Comparison of ENCODE assay signal across 2 cellular contexts in the genomic region with DNA sequence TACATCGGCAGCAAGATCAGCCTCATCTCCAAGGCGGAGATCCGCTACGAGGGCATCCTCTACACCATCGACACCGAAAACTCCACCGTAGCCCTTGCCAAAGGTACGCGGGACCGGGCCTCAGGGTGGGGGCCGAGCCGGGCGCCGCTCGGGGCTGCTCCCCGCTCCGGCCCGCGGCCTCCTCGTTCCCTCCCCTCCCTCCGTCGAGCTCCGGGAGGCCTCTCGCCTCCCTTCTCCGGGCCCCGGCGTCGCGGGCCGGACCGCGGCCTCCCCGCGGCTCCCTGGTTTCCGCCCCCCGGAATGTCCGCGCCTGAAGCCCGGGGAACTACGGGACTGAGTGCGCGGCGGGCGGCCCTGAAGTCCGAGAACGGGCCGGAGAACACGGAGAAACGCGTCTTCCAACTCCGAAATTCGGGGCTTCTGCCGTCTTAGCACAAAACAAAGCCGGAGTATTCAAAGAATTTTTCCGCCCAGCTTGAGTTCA.
A peak's percentile ranks its signal among the peaks of the same experiment; 100 is the strongest.
TF ChIP-seq lines count a peak whose summit lies in the region.

No MANE protein-coding gene starts in this region.

TF ChIP-seq in HEK293, 187 proteins besides CTCF, POLR2A, EP300 and RAD21 (continued from another document):
- TF ChIP-seq, protein P1, sequence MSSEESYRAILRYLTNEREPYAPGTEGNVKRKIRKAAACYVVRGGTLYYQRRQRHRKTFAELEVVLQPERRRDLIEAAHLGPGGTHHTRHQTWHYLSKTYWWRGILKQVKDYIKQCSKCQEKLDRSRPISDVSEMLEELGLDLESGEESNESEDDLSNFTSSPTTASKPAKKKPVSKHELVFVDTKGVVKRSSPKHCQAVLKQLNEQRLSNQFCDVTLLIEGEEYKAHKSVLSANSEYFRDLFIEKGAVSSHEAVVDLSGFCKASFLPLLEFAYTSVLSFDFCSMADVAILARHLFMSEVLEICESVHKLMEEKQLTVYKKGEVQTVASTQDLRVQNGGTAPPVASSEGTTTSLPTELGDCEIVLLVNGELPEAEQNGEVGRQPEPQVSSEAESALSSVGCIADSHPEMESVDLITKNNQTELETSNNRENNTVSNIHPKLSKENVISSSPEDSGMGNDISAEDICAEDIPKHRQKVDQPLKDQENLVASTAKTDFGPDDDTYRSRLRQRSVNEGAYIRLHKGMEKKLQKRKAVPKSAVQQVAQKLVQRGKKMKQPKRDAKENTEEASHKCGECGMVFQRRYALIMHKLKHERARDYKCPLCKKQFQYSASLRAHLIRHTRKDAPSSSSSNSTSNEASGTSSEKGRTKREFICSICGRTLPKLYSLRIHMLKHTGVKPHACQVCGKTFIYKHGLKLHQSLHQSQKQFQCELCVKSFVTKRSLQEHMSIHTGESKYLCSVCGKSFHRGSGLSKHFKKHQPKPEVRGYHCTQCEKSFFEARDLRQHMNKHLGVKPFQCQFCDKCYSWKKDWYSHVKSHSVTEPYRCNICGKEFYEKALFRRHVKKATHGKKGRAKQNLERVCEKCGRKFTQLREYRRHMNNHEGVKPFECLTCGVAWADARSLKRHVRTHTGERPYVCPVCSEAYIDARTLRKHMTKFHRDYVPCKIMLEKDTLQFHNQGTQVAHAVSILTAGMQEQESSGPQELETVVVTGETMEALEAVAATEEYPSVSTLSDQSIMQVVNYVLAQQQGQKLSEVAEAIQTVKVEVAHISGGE (tag by site-specific recombination; conservative IDR thresholded peaks at IDR 0.05; ENCODE audit: low read depth) = 0 out of 2 replicates have a peak, but pooled peaks have one; percentile 22
- TF ChIP-seq, protein P2, sequence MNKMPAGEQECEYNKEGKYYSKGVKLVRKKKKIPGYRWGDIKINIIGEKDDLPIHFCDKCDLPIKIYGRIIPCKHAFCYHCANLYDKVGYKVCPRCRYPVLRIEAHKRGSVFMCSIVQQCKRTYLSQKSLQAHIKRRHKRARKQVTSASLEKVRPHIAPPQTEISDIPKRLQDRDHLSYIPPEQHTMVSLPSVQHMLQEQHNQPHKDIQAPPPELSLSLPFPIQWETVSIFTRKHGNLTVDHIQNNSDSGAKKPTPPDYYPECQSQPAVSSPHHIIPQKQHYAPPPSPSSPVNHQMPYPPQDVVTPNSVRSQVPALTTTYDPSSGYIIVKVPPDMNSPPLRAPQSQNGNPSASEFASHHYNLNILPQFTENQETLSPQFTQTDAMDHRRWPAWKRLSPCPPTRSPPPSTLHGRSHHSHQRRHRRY (tag by site-specific recombination; IDR thresholded peaks at IDR 0.05) = peak; percentile 39; the same call in 1 of the 2 replicates
- TF ChIP-seq KLF9 (tag by site-specific recombination; IDR thresholded peaks at IDR 0.05; ENCODE audit: low read depth) (peak; percentile 45), KLF10 (tag by site-specific recombination; IDR thresholded peaks at IDR 0.05) (no peak), SP3 (tag by site-specific recombination; IDR thresholded peaks at IDR 0.05) (0 out of 2 replicates have a peak, but pooled peaks have one; percentile 0)
- TF ChIP-seq, protein P3, sequence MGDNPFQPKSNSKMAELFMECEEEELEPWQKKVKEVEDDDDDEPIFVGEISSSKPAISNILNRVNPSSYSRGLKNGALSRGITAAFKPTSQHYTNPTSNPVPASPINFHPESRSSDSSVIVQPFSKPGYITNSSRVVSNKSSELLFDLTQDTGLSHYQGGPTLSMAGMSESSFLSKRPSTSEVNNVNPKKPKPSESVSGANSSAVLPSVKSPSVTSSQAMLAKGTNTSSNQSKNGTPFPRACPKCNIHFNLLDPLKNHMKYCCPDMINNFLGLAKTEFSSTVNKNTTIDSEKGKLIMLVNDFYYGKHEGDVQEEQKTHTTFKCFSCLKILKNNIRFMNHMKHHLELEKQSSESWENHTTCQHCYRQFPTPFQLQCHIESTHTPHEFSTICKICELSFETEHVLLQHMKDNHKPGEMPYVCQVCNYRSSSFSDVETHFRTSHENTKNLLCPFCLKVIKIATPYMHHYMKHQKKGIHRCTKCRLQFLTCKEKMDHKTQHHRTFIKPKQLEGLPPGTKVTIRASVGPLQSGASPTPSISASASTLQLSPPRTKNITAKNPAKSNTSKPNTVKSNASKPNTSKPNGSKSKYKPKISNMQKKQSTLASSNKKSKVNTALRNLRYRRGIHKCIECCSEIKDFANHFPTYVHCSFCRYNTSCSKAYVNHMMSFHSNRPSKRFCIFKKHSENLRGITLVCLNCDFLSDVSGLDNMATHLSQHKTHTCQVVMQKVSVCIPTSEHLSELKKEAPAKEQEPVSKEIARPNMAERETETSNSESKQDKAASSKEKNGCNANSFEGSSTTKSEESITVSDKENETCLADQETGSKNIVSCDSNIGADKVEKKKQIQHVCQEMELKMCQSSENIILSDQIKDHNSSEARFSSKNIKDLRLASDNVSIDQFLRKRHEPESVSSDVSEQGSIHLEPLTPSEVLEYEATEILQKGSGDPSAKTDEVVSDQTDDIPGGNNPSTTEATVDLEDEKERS (tag by site-specific recombination; IDR thresholded peaks at IDR 0.05) = no peak

TF ChIP-seq in HepG2, 621 proteins besides CTCF, POLR2A, EP300 and RAD21 (continued from another document and continues in another):
- TF ChIP-seq, protein P4, sequence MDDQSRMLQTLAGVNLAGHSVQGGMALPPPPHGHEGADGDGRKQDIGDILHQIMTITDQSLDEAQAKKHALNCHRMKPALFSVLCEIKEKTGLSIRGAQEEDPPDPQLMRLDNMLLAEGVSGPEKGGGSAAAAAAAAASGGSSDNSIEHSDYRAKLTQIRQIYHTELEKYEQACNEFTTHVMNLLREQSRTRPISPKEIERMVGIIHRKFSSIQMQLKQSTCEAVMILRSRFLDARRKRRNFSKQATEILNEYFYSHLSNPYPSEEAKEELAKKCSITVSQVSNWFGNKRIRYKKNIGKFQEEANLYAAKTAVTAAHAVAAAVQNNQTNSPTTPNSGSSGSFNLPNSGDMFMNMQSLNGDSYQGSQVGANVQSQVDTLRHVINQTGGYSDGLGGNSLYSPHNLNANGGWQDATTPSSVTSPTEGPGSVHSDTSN (CRISPR knock-in tag; IDR thresholded peaks at IDR 0.05; ENCODE audit: borderline replicate concordance) = 0 out of 2 replicates have a peak, but pooled peaks have one; percentile 15
- TF ChIP-seq, protein P5, sequence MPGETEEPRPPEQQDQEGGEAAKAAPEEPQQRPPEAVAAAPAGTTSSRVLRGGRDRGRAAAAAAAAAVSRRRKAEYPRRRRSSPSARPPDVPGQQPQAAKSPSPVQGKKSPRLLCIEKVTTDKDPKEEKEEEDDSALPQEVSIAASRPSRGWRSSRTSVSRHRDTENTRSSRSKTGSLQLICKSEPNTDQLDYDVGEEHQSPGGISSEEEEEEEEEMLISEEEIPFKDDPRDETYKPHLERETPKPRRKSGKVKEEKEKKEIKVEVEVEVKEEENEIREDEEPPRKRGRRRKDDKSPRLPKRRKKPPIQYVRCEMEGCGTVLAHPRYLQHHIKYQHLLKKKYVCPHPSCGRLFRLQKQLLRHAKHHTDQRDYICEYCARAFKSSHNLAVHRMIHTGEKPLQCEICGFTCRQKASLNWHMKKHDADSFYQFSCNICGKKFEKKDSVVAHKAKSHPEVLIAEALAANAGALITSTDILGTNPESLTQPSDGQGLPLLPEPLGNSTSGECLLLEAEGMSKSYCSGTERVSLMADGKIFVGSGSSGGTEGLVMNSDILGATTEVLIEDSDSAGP (CRISPR knock-in tag; IDR thresholded peaks at IDR 0.05; ENCODE audit: borderline replicate concordance) = peak; percentile 28; the same call in 1 of the 2 replicates
- 0 out of 2 replicates have a peak, but pooled peaks have one; percentile 68 for TF ChIP-seq ZNF879 (CRISPR knock-in tag; IDR thresholded peaks at IDR 0.05)
- TF ChIP-seq, protein P6, sequence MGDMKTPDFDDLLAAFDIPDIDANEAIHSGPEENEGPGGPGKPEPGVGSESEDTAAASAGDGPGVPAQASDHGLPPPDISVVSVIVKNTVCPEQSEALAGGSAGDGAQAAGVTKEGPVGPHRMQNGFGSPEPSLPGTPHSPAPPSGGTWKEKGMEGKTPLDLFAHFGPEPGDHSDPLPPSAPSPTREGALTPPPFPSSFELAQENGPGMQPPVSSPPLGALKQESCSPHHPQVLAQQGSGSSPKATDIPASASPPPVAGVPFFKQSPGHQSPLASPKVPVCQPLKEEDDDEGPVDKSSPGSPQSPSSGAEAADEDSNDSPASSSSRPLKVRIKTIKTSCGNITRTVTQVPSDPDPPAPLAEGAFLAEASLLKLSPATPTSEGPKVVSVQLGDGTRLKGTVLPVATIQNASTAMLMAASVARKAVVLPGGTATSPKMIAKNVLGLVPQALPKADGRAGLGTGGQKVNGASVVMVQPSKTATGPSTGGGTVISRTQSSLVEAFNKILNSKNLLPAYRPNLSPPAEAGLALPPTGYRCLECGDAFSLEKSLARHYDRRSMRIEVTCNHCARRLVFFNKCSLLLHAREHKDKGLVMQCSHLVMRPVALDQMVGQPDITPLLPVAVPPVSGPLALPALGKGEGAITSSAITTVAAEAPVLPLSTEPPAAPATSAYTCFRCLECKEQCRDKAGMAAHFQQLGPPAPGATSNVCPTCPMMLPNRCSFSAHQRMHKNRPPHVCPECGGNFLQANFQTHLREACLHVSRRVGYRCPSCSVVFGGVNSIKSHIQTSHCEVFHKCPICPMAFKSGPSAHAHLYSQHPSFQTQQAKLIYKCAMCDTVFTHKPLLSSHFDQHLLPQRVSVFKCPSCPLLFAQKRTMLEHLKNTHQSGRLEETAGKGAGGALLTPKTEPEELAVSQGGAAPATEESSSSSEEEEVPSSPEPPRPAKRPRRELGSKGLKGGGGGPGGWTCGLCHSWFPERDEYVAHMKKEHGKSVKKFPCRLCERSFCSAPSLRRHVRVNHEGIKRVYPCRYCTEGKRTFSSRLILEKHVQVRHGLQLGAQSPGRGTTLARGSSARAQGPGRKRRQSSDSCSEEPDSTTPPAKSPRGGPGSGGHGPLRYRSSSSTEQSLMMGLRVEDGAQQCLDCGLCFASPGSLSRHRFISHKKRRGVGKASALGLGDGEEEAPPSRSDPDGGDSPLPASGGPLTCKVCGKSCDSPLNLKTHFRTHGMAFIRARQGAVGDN (CRISPR knock-in tag; IDR thresholded peaks at IDR 0.05) = peak; percentile 58; the same call in 1 of the 2 replicates
- peak; percentile 10; the same call in 1 of the 2 replicates for TF ChIP-seq HOXD1 (CRISPR knock-in tag; IDR thresholded peaks at IDR 0.05)
- TF ChIP-seq ZNF549 (CRISPR knock-in tag; IDR thresholded peaks at IDR 0.05) = 0 out of 2 replicates have a peak, but pooled peaks have one; percentile 11
- TF ChIP-seq, protein P7, sequence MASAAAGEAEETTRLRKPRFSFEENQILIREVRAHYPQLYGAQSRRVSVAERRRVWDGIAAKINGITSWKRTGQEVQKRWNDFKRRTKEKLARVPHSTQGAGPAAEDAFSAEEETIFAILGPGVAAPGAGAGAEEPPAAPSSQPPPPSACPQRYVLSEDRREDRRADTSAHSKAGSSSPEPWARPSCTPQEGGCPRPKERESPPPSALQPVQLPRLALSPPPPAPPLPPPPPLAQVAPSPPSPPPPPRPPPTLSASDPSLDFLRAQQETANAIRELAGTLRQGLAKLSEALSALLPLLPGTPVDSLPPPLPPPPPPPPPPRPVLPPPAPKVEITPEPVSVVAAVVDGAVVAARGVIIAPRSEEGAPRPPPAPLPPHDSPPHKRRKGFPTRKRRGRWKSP (CRISPR knock-in tag; IDR thresholded peaks at IDR 0.05) = no peak
- peak; percentile 13; the same call in 1 of the 2 replicates for TF ChIP-seq HES4 (CRISPR knock-in tag; IDR thresholded peaks at IDR 0.05; ENCODE audit: borderline replicate concordance)
- TF ChIP-seq ZNF674 (CRISPR knock-in tag; IDR thresholded peaks at IDR 0.05; ENCODE audit: low read depth) = 0 out of 2 replicates have a peak, but pooled peaks have one; percentile 4
- TF ChIP-seq ISX (CRISPR knock-in tag; conservative IDR thresholded peaks at IDR 0.05) = peak; percentile 37; the same call in 1 of the 2 replicates
- no peak for TF ChIP-seq ZFX (CRISPR knock-in tag; IDR thresholded peaks at IDR 0.05; ENCODE audit: low read depth)
- TF ChIP-seq, protein P8, sequence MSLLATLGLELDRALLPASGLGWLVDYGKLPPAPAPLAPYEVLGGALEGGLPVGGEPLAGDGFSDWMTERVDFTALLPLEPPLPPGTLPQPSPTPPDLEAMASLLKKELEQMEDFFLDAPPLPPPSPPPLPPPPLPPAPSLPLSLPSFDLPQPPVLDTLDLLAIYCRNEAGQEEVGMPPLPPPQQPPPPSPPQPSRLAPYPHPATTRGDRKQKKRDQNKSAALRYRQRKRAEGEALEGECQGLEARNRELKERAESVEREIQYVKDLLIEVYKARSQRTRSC (CRISPR knock-in tag; IDR thresholded peaks at IDR 0.05; ENCODE audit: low read depth) = 0 out of 2 replicates have a peak, but pooled peaks have one; percentile 4
- TF ChIP-seq, protein P9, sequence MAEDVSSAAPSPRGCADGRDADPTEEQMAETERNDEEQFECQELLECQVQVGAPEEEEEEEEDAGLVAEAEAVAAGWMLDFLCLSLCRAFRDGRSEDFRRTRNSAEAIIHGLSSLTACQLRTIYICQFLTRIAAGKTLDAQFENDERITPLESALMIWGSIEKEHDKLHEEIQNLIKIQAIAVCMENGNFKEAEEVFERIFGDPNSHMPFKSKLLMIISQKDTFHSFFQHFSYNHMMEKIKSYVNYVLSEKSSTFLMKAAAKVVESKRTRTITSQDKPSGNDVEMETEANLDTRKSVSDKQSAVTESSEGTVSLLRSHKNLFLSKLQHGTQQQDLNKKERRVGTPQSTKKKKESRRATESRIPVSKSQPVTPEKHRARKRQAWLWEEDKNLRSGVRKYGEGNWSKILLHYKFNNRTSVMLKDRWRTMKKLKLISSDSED (CRISPR knock-in tag; IDR thresholded peaks at IDR 0.05) = peak; percentile 89; the same call in 1 of the 2 replicates
- no peak for TF ChIP-seq HHEX (CRISPR knock-in tag; IDR thresholded peaks at IDR 0.05)
- peak; percentile 9; the same call in 1 of the 2 replicates for TF ChIP-seq ZNF558 (CRISPR knock-in tag; IDR thresholded peaks at IDR 0.05; ENCODE audit: borderline replicate concordance)
- peak; percentile 57; the same call in 1 of the 2 replicates for TF ChIP-seq ZNF225 (CRISPR knock-in tag; IDR thresholded peaks at IDR 0.05)
- TF ChIP-seq, protein P10, sequence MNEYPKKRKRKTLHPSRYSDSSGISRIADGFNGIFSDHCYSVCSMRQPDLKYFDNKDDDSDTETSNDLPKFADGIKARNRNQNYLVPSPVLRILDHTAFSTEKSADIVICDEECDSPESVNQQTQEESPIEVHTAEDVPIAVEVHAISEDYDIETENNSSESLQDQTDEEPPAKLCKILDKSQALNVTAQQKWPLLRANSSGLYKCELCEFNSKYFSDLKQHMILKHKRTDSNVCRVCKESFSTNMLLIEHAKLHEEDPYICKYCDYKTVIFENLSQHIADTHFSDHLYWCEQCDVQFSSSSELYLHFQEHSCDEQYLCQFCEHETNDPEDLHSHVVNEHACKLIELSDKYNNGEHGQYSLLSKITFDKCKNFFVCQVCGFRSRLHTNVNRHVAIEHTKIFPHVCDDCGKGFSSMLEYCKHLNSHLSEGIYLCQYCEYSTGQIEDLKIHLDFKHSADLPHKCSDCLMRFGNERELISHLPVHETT (CRISPR knock-in tag; conservative IDR thresholded peaks at IDR 0.05) = no peak
- TF ChIP-seq, protein P11, sequence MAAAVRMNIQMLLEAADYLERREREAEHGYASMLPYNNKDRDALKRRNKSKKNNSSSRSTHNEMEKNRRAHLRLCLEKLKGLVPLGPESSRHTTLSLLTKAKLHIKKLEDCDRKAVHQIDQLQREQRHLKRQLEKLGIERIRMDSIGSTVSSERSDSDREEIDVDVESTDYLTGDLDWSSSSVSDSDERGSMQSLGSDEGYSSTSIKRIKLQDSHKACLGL (CRISPR knock-in tag; IDR thresholded peaks at IDR 0.05) = peak; percentile 49; the same call in 1 of the 2 replicates
- 0 out of 2 replicates have a peak, but pooled peaks have one; percentile 53 for TF ChIP-seq ZNF350 (CRISPR knock-in tag; IDR thresholded peaks at IDR 0.05; ENCODE audit: borderline replicate concordance, low read depth)
- TF ChIP-seq, protein P12, sequence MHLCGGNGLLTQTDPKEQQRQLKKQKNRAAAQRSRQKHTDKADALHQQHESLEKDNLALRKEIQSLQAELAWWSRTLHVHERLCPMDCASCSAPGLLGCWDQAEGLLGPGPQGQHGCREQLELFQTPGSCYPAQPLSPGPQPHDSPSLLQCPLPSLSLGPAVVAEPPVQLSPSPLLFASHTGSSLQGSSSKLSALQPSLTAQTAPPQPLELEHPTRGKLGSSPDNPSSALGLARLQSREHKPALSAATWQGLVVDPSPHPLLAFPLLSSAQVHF (CRISPR knock-in tag; IDR thresholded peaks at IDR 0.05) = 0 out of 2 replicates have a peak, but pooled peaks have one; percentile 7
- TF ChIP-seq MAF1 (CRISPR knock-in tag; IDR thresholded peaks at IDR 0.05; ENCODE audit: borderline replicate concordance) = no peak
